Comparison of ENCODE assay signal across 21 cellular contexts in genomic region chr5:142080248-142080647, GRCh38. TPM values are rescaled to one million over a fixed set of nuclear protein-coding genes. Genes with fewer than 3 reads are reported as not detected.
DNase-seq lines count a peak whose midpoint lies in the region; ATAC-seq, FAIRE-seq and TF ChIP-seq lines count a peak whose summit lies in the region.
"Had no signal": no experiment of that assay in that cellular context is flagged by ENCODE, and none has a peak within 500 bp of the region (broad histone marks: within the 10 kb centered on the region; RNA-seq: fewer than 3 reads in every experiment).

No MANE protein-coding gene starts in this region.

- H3K27me3 ChIP-seq in thyroid gland = no peaks in the 10 kb centered on the region

- 35 to 62% methylated on average over 7 of the region's 7 CpGs for WGBS in thyroid gland, 2 donors

- H3K36me3 ChIP-seq in thyroid gland = no peaks in the 10 kb centered on the region

- peak in 1 of 2 donors; percentile 57 for TF ChIP-seq POLR2A in thyroid gland (IDR thresholded peaks at IDR 0.05)

- no peaks in the 10 kb centered on the region for H3K9me3 Mint-ChIP-seq in stimulated activated naive CD8-positive, alpha-beta T cell treated with anti-CD3 and anti-CD28 coated beads, Interleukin-15, Interleukin-2, amounts not matched to agents 100 ng/mL and 50 ng/mL, for 24 hours
- H3K9me3 Mint-ChIP-seq in stimulated activated naive CD8-positive, alpha-beta T cell treated with anti-CD3 and anti-CD28 coated beads, Interleukin-15, amount 100 ng/mL, for 72 hours = no peaks in the 10 kb centered on the region
- H3K9me3 Mint-ChIP-seq: CD8-positive, alpha-beta memory T cell had no signal

- peak overlapping the region; percentile 12 for H3K27ac Mint-ChIP-seq in stimulated activated naive CD8-positive, alpha-beta T cell treated with anti-CD3 and anti-CD28 coated beads, Interleukin-15, Interleukin-2, amounts not matched to agents 100 ng/mL and 50 ng/mL, for 24 hours
- no peak overlapping the region for H3K27ac Mint-ChIP-seq in stimulated activated naive CD8-positive, alpha-beta T cell treated with anti-CD3 and anti-CD28 coated beads, Interleukin-15, amount 100 ng/mL, for 72 hours

- intact Hi-C loops in thyroid gland (cut with DNase I) = no loop called here

- ATAC-seq in stimulated activated naive CD8-positive, alpha-beta T cell treated with anti-CD3 and anti-CD28 coated beads, Interleukin-15, amount 100 ng/mL, for 72 hours = no peak
- ATAC-seq: HepG2 had no signal

- no peaks in the 10 kb centered on the region for H3K27me3 Mint-ChIP-seq in stimulated activated naive CD8-positive, alpha-beta T cell treated with anti-CD3 and anti-CD28 coated beads, Interleukin-15, Interleukin-2, amounts not matched to agents 100 ng/mL and 50 ng/mL, for 24 hours
- no peaks in the 10 kb centered on the region for H3K27me3 Mint-ChIP-seq in stimulated activated naive CD8-positive, alpha-beta T cell treated with anti-CD3 and anti-CD28 coated beads, Interleukin-15, amount 100 ng/mL, for 72 hours
- H3K27me3 Mint-ChIP-seq: CD8-positive, alpha-beta memory T cell had no signal

- H3K9me3 ChIP-seq in thyroid gland = no peaks in the 10 kb centered on the region

- H3K4me3 Mint-ChIP-seq in stimulated activated naive CD8-positive, alpha-beta T cell treated with anti-CD3 and anti-CD28 coated beads, Interleukin-15, Interleukin-2, amounts not matched to agents 100 ng/mL and 50 ng/mL, for 24 hours = no peak overlapping the region
- H3K4me3 Mint-ChIP-seq in stimulated activated naive CD8-positive, alpha-beta T cell treated with anti-CD3 and anti-CD28 coated beads, Interleukin-15, amount 100 ng/mL, for 72 hours = no peak overlapping the region
- H3K4me3 Mint-ChIP-seq: CD8-positive, alpha-beta memory T cell had no signal

- FAIRE-seq in urothelium cell line (lab: Jason Lieb, UNC) = no peak
- FAIRE-seq: A204.1, H54, HepG2 had no signal

- peaks cover 40 to 41% of the 10 kb centered on the region in 2 donors for H3K4me1 ChIP-seq in thyroid gland

- H3K4me3 ChIP-seq in thyroid gland (replicated peaks in 1 of 3) = no peak overlapping the region

- DNase-seq in stimulated activated naive CD8-positive, alpha-beta T cell treated with anti-CD3 and anti-CD28 coated beads, Interleukin-15, amount 100 ng/mL, for 72 hours = no peak
- DNase-seq in NCI-H69 (lab: John Stamatoyannopoulos, UW) (peak; percentile 69), cerebellum (ENCODE audit: low spot score) (peak; percentile 32), thyroid gland (peak; percentile 70 to 71), urothelium cell line (ENCODE audit: low spot score) (no peak), iPS-NIHi11 (ENCODE audit: low spot score) (no peak), cortex of kidney (lab: John Stamatoyannopoulos, UW) (no peak)
- DNase-seq: Calu3; CD8-positive, alpha-beta memory T cell; KBM-7; NCI-H1694; NCI-H2107; NCI-H2227 treated with DMSO at 0.1 percent for 48 hours; NCI-H510A treated with DMSO at 0.1 percent for 48 hours; Right ventricle myocardium superior had no signal

- TF ChIP-seq CTCF in thyroid gland (IDR thresholded peaks at IDR 0.05) = no peak

- H3K36me3 Mint-ChIP-seq in stimulated activated naive CD8-positive, alpha-beta T cell treated with anti-CD3 and anti-CD28 coated beads, Interleukin-15, Interleukin-2, amounts not matched to agents 100 ng/mL and 50 ng/mL, for 24 hours (ENCODE audit: low read depth) = no peaks in the 10 kb centered on the region
- H3K36me3 Mint-ChIP-seq: CD8-positive, alpha-beta memory T cell had no signal

- H3K27ac ChIP-seq in thyroid gland = peak overlapping the region; percentile 67 to 86 (median 72)
- H3K27ac ChIP-seq: C4-2B, HL-60 had no signal

- peaks cover 36% of the 10 kb centered on the region for H3K4me1 Mint-ChIP-seq in stimulated activated naive CD8-positive, alpha-beta T cell treated with anti-CD3 and anti-CD28 coated beads, Interleukin-15, Interleukin-2, amounts not matched to agents 100 ng/mL and 50 ng/mL, for 24 hours (ENCODE audit: low read depth)
- peaks cover 37% of the 10 kb centered on the region for H3K4me1 Mint-ChIP-seq in stimulated activated naive CD8-positive, alpha-beta T cell treated with anti-CD3 and anti-CD28 coated beads, Interleukin-15, amount 100 ng/mL, for 72 hours

RNA-seq across cellular contexts. Expression of gene NDFIP1, which starts 28.3 kb away (rescaled TPM):
- total RNA-seq in cerebellum (153 TPM), thyroid gland (100 to 1,000 TPM; 185 to 351 (median 297) TPM)

Comparison
In these comparisons a context has a peak if more than half of its experiments do, and no peak if none do; other contexts are left out.
1. DNase-seq: peak in NCI-H69 (single experiment), cerebellum (single experiment) and thyroid gland (2 of 2); none in stimulated activated naive CD8-positive, alpha-beta T cell treated with anti-CD3 and anti-CD28 coated beads, Interleukin-15, amount 100 ng/mL, for 72 hours (0 of 2), urothelium cell line (single experiment), iPS-NIHi11 (single experiment) and cortex of kidney (single experiment).